Comparison of ENCODE assay signal across 12 cellular contexts in the genomic region with DNA sequence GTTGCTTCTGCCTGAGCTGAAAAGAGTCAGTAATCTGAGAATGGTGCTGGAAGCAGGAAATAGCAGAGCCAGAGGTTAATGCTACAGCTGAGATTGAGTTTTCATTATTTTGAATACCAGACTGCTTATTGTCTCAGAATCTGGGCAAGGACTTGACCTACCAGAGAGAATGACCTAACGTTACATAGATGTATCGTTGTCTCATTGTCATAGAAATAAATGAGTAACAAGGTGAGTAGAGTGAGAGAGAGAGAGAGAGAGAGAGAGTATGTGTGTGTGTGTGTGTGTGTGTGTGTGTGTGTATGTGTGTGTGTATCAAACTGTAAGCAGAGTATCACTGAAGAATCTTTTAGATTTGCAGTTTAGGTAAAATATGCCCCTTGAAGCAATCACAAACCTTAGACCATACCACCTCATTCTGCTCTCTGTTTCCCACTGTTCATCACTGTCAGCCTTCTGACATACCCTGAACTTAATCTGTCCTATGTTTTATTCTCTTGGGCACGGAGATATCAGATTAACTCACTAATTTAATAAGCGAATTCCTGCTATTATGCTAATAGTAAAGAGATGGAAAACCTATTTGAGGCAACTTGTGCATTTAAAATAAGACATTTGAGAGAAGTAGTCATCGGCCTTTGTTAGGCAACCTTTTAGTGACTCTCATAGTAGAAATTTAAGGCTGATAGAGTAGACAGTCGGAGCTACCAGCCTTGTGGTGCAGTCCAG.
DNase-seq lines count a peak whose midpoint lies in the region; ATAC-seq and TF ChIP-seq lines count a peak whose summit lies in the region.
"Had no signal": no experiment of that assay in that cellular context is flagged by ENCODE, and none has a peak within 500 bp of the region (broad histone marks: within the 10 kb centered on the region; RNA-seq: fewer than 3 reads in every experiment).

No MANE protein-coding gene starts in this region.

- H3K79me2 ChIP-seq in SK-N-SH (ENCODE audit: insufficient read depth): peaks cover 32% of the 10 kb centered on the region; the same call in 1 of the 2 replicates
- no peaks in the 10 kb centered on the region for H3K79me2 ChIP-seq in parathyroid adenoma

- no peak for ATAC-seq in GM21447 (IDR thresholded peaks at IDR 0.05; ENCODE audit: unreplicated experiment)
- no peak for ATAC-seq in HG03135 (IDR thresholded peaks at IDR 0.05; ENCODE audit: unreplicated experiment)
- ATAC-seq: stimulated activated naive CD8-positive, alpha-beta T cell treated with anti-CD3 and anti-CD28 coated beads, Interleukin-15, amount 100 ng/mL, for 72 hours had no signal

- H3K27me3 ChIP-seq in SK-N-SH (ENCODE audit: insufficient read depth): no peaks in the 10 kb centered on the region
- no peaks in the 10 kb centered on the region for H3K27me3 ChIP-seq in parathyroid adenoma (ENCODE audit: control insufficient read depth, insufficient read depth, low read length)
- no peaks in the 10 kb centered on the region for H3K27me3 ChIP-seq in endodermal cell (ENCODE audit: control insufficient read depth, insufficient read depth, low read length, poor library complexity, severe bottlenecking)

- H3F3A ChIP-seq in SK-N-SH (replicated peaks; ENCODE audit: insufficient read depth): peaks cover 55% of the 10 kb centered on the region

- H3K36me3 ChIP-seq in SK-N-SH (replicated peaks in 1 of 2; ENCODE audit: control insufficient read depth in 1 of 2, insufficient read depth in 2 of 2, low read length in 1 of 2): peaks cover 31 to 40% of the 10 kb centered on the region in 2 experiments
- no peaks in the 10 kb centered on the region for H3K36me3 ChIP-seq in parathyroid adenoma (ENCODE audit: control insufficient read depth, insufficient read depth, low read length)
- no peaks in the 10 kb centered on the region for H3K36me3 ChIP-seq in endodermal cell (ENCODE audit: control insufficient read depth, insufficient read depth, low read length)

- peaks cover 8% of the 10 kb centered on the region for H3K36me3 Mint-ChIP-seq in activated CD4-positive, alpha-beta memory T cell treated with anti-CD3 and anti-CD28 coated beads for 36 hours
- H3K36me3 Mint-ChIP-seq in endodermal cell (ENCODE audit: low read depth): no peaks in the 10 kb centered on the region

- H3K9ac ChIP-seq in SK-N-SH: peak overlapping the region; percentile 67
- H3K9ac ChIP-seq in parathyroid adenoma: no peak overlapping the region
- no peak overlapping the region for H3K9ac ChIP-seq in endodermal cell (ENCODE audit: extremely low read depth, low read length, poor library complexity, severe bottlenecking)

- H3K4me3 ChIP-seq in SK-N-SH (ENCODE audit: low read depth in 2 of 2, low read length in 1 of 2) (no peak overlapping the region), epithelial cell of proximal tubule (ENCODE audit: low read depth, low read length) (no peak overlapping the region), parathyroid adenoma (ENCODE audit: low read depth, low read length) (no peak overlapping the region), endodermal cell (ENCODE audit: low read length) (no peak overlapping the region)
- H3K4me3 ChIP-seq: PC-9 had no signal

- no peaks in the 10 kb centered on the region for H3K9me2 ChIP-seq in SK-N-SH

- H2AFZ ChIP-seq in SK-N-SH (ENCODE audit: low read depth): no peak overlapping the region
- no peak overlapping the region for H2AFZ ChIP-seq in parathyroid adenoma
- H2AFZ ChIP-seq: PC-9 had no signal

- no peak for TF ChIP-seq CTCF in SK-N-SH (IDR thresholded peaks at IDR 0.05)
- no peak for TF ChIP-seq CTCF in epithelial cell of proximal tubule (conservative IDR thresholded peaks at IDR 0.05; ENCODE audit: low read depth, low read length)
- no peak for TF ChIP-seq CTCF in parathyroid adenoma (IDR thresholded peaks at IDR 0.05)
- no peak for TF ChIP-seq CTCF in endodermal cell (conservative IDR thresholded peaks at IDR 0.05)

- H3K4me1 ChIP-seq in SK-N-SH (ENCODE audit: control insufficient read depth in 1 of 2, insufficient read depth in 2 of 2, low read depth in 1 of 2, low read length in 1 of 2): peaks cover 34 to 48% of the 10 kb centered on the region in 2 experiments
- peaks cover 4% of the 10 kb centered on the region for H3K4me1 ChIP-seq in parathyroid adenoma
- H3K4me1 ChIP-seq in endodermal cell (ENCODE audit: control insufficient read depth, insufficient read depth, low read length): no peaks in the 10 kb centered on the region

- POLR2A ChIA-PET in SK-N-SH (lab: Yijun Ruan, JAX): no interaction called here
- POLR2A ChIA-PET in activated CD4-positive, alpha-beta memory T cell treated with anti-CD3 and anti-CD28 coated beads for 36 hours (lab: Charles Lee): no interaction called here

- H3K27ac Mint-ChIP-seq in activated CD4-positive, alpha-beta memory T cell treated with anti-CD3 and anti-CD28 coated beads for 36 hours: no peak overlapping the region
- H3K27ac Mint-ChIP-seq in endodermal cell: no peak overlapping the region

- H3K4me2 ChIP-seq in SK-N-SH (peak overlapping the region; percentile 62), parathyroid adenoma (ENCODE audit: low read length) (no peak overlapping the region)
- H3K4me2 ChIP-seq: PC-9 had no signal

- H3K9me3 ChIP-seq in SK-N-SH (no peaks in the 10 kb centered on the region), parathyroid adenoma (ENCODE audit: control insufficient read depth, low read length) (no peaks in the 10 kb centered on the region), endodermal cell (ENCODE audit: control insufficient read depth, low read length) (no peaks in the 10 kb centered on the region)

- 11% methylated on average over 6 of the region's 6 CpGs for WGBS in SK-N-SH (ENCODE audit: low lambda C conversion rate)
- WGBS in endodermal cell (ENCODE audit: insufficient coverage in 1 of 2, insufficient read length in 1 of 2), 2 experiments: 94 to 98% methylated on average over 4 to 6 of the region's 6 CpGs

- no peaks in the 10 kb centered on the region for H3K4me1 Mint-ChIP-seq in activated CD4-positive, alpha-beta memory T cell treated with anti-CD3 and anti-CD28 coated beads for 36 hours (ENCODE audit: low read depth)
- no peaks in the 10 kb centered on the region for H3K4me1 Mint-ChIP-seq in endodermal cell
- H3K4me1 Mint-ChIP-seq: stimulated activated naive CD8-positive, alpha-beta T cell treated with anti-CD3 and anti-CD28 coated beads, Interleukin-15, amount 100 ng/mL, for 72 hours had no signal

- intact Hi-C loops in activated CD4-positive, alpha-beta memory T cell treated with anti-CD3 and anti-CD28 coated beads for 36 hours (cut with micrococcal nuclease): no loop called here

- H3K27ac ChIP-seq in SK-N-SH (ENCODE audit: low read depth in 2 of 2, low read length in 1 of 2) (peak overlapping the region; percentile 92 to 97), parathyroid adenoma (peak overlapping the region; percentile 25), endodermal cell (ENCODE audit: low read depth, low read length) (no peak overlapping the region)
- H3K27ac ChIP-seq: PC-9 had no signal

- H3K27me3 Mint-ChIP-seq in activated CD4-positive, alpha-beta memory T cell treated with anti-CD3 and anti-CD28 coated beads for 36 hours: no peaks in the 10 kb centered on the region
- no peaks in the 10 kb centered on the region for H3K27me3 Mint-ChIP-seq in endodermal cell (ENCODE audit: insufficient read depth)
- H3K27me3 Mint-ChIP-seq: stimulated activated naive CD8-positive, alpha-beta T cell treated with anti-CD3 and anti-CD28 coated beads, Interleukin-15, amount 100 ng/mL, for 72 hours had no signal

- no peaks in the 10 kb centered on the region for H3K9me3 Mint-ChIP-seq in activated CD4-positive, alpha-beta memory T cell treated with anti-CD3 and anti-CD28 coated beads for 36 hours
- H3K9me3 Mint-ChIP-seq in endodermal cell: no peaks in the 10 kb centered on the region
- H3K9me3 Mint-ChIP-seq: stimulated activated naive CD8-positive, alpha-beta T cell treated with anti-CD3 and anti-CD28 coated beads, Interleukin-15, amount 100 ng/mL, for 72 hours had no signal

- peak; percentile 78 to 92 for TF ChIP-seq EP300 in SK-N-SH (IDR thresholded peaks at IDR 0.05; ENCODE audit: borderline replicate concordance in 1 of 2, low read depth in 1 of 2, low read length in 1 of 2)

- no peaks in the 10 kb centered on the region for H4K20me1 ChIP-seq in SK-N-SH (ENCODE audit: insufficient read depth)

- CTCF ChIA-PET in SK-N-SH (lab: Yijun Ruan, JAX): interaction anchor here (0.8 to 1.6 kb wide), 2 partner anchors 11 to 17 kb away, joined by 3 read pairs; no protein-coding TSS in a partner anchor
- CTCF ChIA-PET in activated CD4-positive, alpha-beta memory T cell treated with anti-CD3 and anti-CD28 coated beads for 36 hours (lab: Charles Lee): interaction anchor here (0.5 kb wide), 1 partner anchor 628 kb away, joined by 4 read pairs; no protein-coding TSS in a partner anchor

- TF ChIP-seq RAD21 in SK-N-SH (IDR thresholded peaks at IDR 0.05; ENCODE audit: low read length): no peak; the same call in 1 of the 2 replicates

- DNase-seq in EL (peak; percentile 87), SK-N-SH (peak; percentile 39), epithelial cell of proximal tubule (ENCODE audit: low read depth) (peak; percentile 71), endodermal cell (no peak)
- DNase-seq in activated CD4-positive, alpha-beta memory T cell treated with anti-CD3 and anti-CD28 coated beads for 36 hours: no peak
- DNase-seq: activated T-cell treated with anti-CD3 and anti-CD28 coated beads for 4 hours; NCI-H187 treated with DMSO at 0.1 percent for 48 hours; PC-9; stimulated activated naive CD8-positive, alpha-beta T cell treated with anti-CD3 and anti-CD28 coated beads, Interleukin-15, amount 100 ng/mL, for 72 hours had no signal

- H3K4me3 Mint-ChIP-seq in activated CD4-positive, alpha-beta memory T cell treated with anti-CD3 and anti-CD28 coated beads for 36 hours: no peak overlapping the region
- no peak overlapping the region for H3K4me3 Mint-ChIP-seq in endodermal cell
- H3K4me3 Mint-ChIP-seq: stimulated activated naive CD8-positive, alpha-beta T cell treated with anti-CD3 and anti-CD28 coated beads, Interleukin-15, amount 100 ng/mL, for 72 hours had no signal

TF ChIP-seq in SK-N-SH, 30 proteins besides CTCF, POLR2A, EP300 and RAD21 (continues in another document):
- TF ChIP-seq PBX3 (IDR thresholded peaks at IDR 0.05): peak; percentile 88
- peak; percentile 25 for TF ChIP-seq POLR2AphosphoS5 (IDR thresholded peaks at IDR 0.05; ENCODE audit: low read depth, low read length)
- TF ChIP-seq MXI1 (IDR thresholded peaks at IDR 0.05; ENCODE audit: low read depth, low read length): no peak
- TF ChIP-seq CHD2 (IDR thresholded peaks at IDR 0.05; ENCODE audit: low read length, partially characterized antibody): peak; percentile 69
- TF ChIP-seq NRF1 (IDR thresholded peaks at IDR 0.05; ENCODE audit: low read depth, low read length): no peak

Comparison
In these comparisons a context has a peak if more than half of its experiments do, and no peak if none do; other contexts are left out.
1. DNase-seq: peak in EL (single experiment), SK-N-SH (single experiment) and epithelial cell of proximal tubule (single experiment); none in activated CD4-positive, alpha-beta memory T cell treated with anti-CD3 and anti-CD28 coated beads for 36 hours (single experiment) and endodermal cell (single experiment).